Comparison of ENCODE assay signal across 2 cellular contexts in genomic region chr5:9686211-9686610, GRCh38.
TF ChIP-seq lines count a peak whose summit lies in the region.

No MANE protein-coding gene starts in this region.

TF ChIP-seq in IMR-90, 13 proteins besides CTCF, POLR2A, EP300 and RAD21:
- TF ChIP-seq MAFK (IDR thresholded peaks at IDR 0.05; ENCODE audit: low read depth, low read length): peak; percentile 24; the same call in 1 of the 2 replicates
- TF ChIP-seq SMC3 (IDR thresholded peaks at IDR 0.05; ENCODE audit: low read depth, low read length): no peak

TF ChIP-seq in HEK293T, 16 proteins besides CTCF, POLR2A, EP300 and RAD21:
- TF ChIP-seq CTBP1 (IDR thresholded peaks at IDR 0.05; ENCODE audit: borderline replicate concordance) (no peak), FOXK2 (IDR thresholded peaks at IDR 0.05) (no peak), SP1 (IDR thresholded peaks at IDR 0.05) (no peak), ZNF384 (IDR thresholded peaks at IDR 0.05) (no peak), FOXA1 (IDR thresholded peaks at IDR 0.05) (no peak), HDGF (IDR thresholded peaks at IDR 0.05; ENCODE audit: borderline replicate concordance) (no peak), BHLHE40 (IDR thresholded peaks at IDR 0.05; ENCODE audit: borderline replicate concordance) (no peak)
